13 cellular contexts compared by ENCODE assay signal in genomic region chr3:184773341-184774186, GRCh38. TPM values are rescaled to one million over a fixed set of nuclear protein-coding genes. Genes with fewer than 3 reads are reported as not detected.
DNase-seq lines count a peak whose midpoint lies in the region; FAIRE-seq and TF ChIP-seq lines count a peak whose summit lies in the region.
"Had no signal": no experiment of that assay in that cellular context is flagged by ENCODE, and none has a peak within 500 bp of the region (broad histone marks: within the 10 kb centered on the region; RNA-seq: fewer than 3 reads in every experiment).

No MANE protein-coding gene starts in this region.

- H3K27me3 ChIP-seq in adipocyte (replicated peaks; ENCODE audit: control insufficient read depth, insufficient read depth, low read length) = no peaks in the 10 kb centered on the region
- H3K27me3 ChIP-seq in right atrium auricular region = no peaks in the 10 kb centered on the region

- TF ChIP-seq CTCF in AG10803 (conservative IDR thresholded peaks at IDR 0.05; ENCODE audit: low read length) (no peak), right atrium auricular region (IDR thresholded peaks at IDR 0.05) (no peak)

- no peaks in the 10 kb centered on the region for H3K4me1 Mint-ChIP-seq in immature natural killer cell

- H3K9ac ChIP-seq in adipocyte (ENCODE audit: low read length) = peak overlapping the region; percentile 53

- no peaks in the 10 kb centered on the region for H3K36me3 Mint-ChIP-seq in immature natural killer cell
- H3K36me3 Mint-ChIP-seq: naive thymus-derived CD8-positive, alpha-beta T cell had no signal

- no peaks in the 10 kb centered on the region for H3K36me3 ChIP-seq in adipocyte (ENCODE audit: control insufficient read depth, insufficient read depth, low read length, severe bottlenecking)
- H3K36me3 ChIP-seq in right atrium auricular region = no peaks in the 10 kb centered on the region
- H3K36me3 ChIP-seq: HAP-1 had no signal

- no peaks in the 10 kb centered on the region for H3K9me3 Mint-ChIP-seq in immature natural killer cell
- H3K9me3 Mint-ChIP-seq: naive thymus-derived CD8-positive, alpha-beta T cell had no signal

- DNase-seq in AG10803 (ENCODE audit: low read depth) (peak; percentile 47), adipocyte (ENCODE audit: low read depth) (no peak), right atrium auricular region (ENCODE audit: low spot score) (no peak), retina (peak; percentile 71), immature natural killer cell (no peak), NCI-H2081 (lab: John Stamatoyannopoulos, UW) (no peak), GM12891 (ENCODE audit: insufficient read length, low spot score) (no peak), middle frontal gyrus (ENCODE audit: extremely low spot score, low spot score) (no peak)
- DNase-seq: activated CD8-positive, alpha-beta memory T cell treated with anti-CD3 and anti-CD28 coated beads for 24 hours; activated naive CD4-positive, alpha-beta T cell treated with Interleukin-2 at 50 U/mL for 16 hours; naive thymus-derived CD8-positive, alpha-beta T cell had no signal

- no peak for TF ChIP-seq POLR2A in GM12891 (IDR thresholded peaks at IDR 0.05; ENCODE audit: low read depth, low read length)

- H3K27ac ChIP-seq in right atrium auricular region = peak overlapping the region; percentile 18 to 39

- H3K27ac Mint-ChIP-seq in immature natural killer cell = no peak overlapping the region

- no peaks in the 10 kb centered on the region for H3K9me3 ChIP-seq in adipocyte (ENCODE audit: control insufficient read depth, low read length)
- H3K9me3 ChIP-seq in right atrium auricular region = no peaks in the 10 kb centered on the region
- H3K9me3 ChIP-seq: HAP-1 had no signal

- no peak for FAIRE-seq in GM12891 (lab: Jason Lieb, UNC)
- FAIRE-seq: TTC549 had no signal

- H3K4me1 ChIP-seq in adipocyte (ENCODE audit: control insufficient read depth, insufficient read depth, low read length) = peaks cover 7% of the 10 kb centered on the region
- peaks cover 0 to 13% of the 10 kb centered on the region in 2 donors for H3K4me1 ChIP-seq in right atrium auricular region
- H3K4me1 ChIP-seq: HAP-1 had no signal

- no peak overlapping the region for H3K4me3 Mint-ChIP-seq in immature natural killer cell
- H3K4me3 Mint-ChIP-seq: naive thymus-derived CD8-positive, alpha-beta T cell had no signal

- H3K4me3 ChIP-seq in AG10803 (ENCODE audit: low read length) = peak overlapping the region; percentile 22
- peak overlapping the region; percentile 32 for H3K4me3 ChIP-seq in adipocyte (ENCODE audit: low read length)
- H3K4me3 ChIP-seq in right atrium auricular region = no peak overlapping the region
- H3K4me3 ChIP-seq: HAP-1 had no signal

- peaks cover 5 to 14% (median 9%) of the 10 kb centered on the region in 3 donors for H3K27me3 Mint-ChIP-seq in immature natural killer cell (ENCODE audit: low read depth in 3 of 3)

TF ChIP-seq in GM12891, 5 proteins besides CTCF, POLR2A, EP300 and RAD21:
- TF ChIP-seq POLR2AphosphoS5 (IDR thresholded peaks at IDR 0.05; ENCODE audit: low read depth, low read length) (no peak), TAF1 (IDR thresholded peaks at IDR 0.05; ENCODE audit: low read depth, low read length) (no peak), PAX5 (IDR thresholded peaks at IDR 0.05; ENCODE audit: insufficient read depth, low read length, severe bottlenecking) (no peak), POU2F2 (IDR thresholded peaks at IDR 0.05; ENCODE audit: low read depth, low read length) (no peak), SPI1 (IDR thresholded peaks at IDR 0.05; ENCODE audit: low read depth, low read length) (no peak)

RNA-seq across cellular contexts. Expression of gene VPS8, which starts 38.4 kb away (rescaled TPM):
- 10 to 100 TPM; 22.7 to 23.0 TPM for total RNA-seq in right atrium auricular region
- polyA plus RNA-seq in immature natural killer cell = 10 to 100 TPM; 16.0 to 20.8 (median 16.7) TPM
- polyA plus RNA-seq in GM12891 (2012; ENCODE audit: low read depth, missing spikeins) = 10.3 TPM

Comparison
In these comparisons a context has a peak if more than half of its experiments do, and no peak if none do; other contexts are left out.
1. DNase-seq: peak in AG10803 (single experiment) and retina (single experiment); none in adipocyte (single experiment), right atrium auricular region (single experiment), immature natural killer cell (0 of 3), NCI-H2081 (0 of 2), GM12891 (single experiment) and middle frontal gyrus (single experiment).
2. H3K4me3 ChIP-seq: peak in AG10803 (single experiment) and adipocyte (single experiment); none in right atrium auricular region (0 of 2).